Comparison of ENCODE assay signal across 8 cellular contexts in genomic region chr5:179558912-179559279, GRCh38. TPM values are rescaled to one million over a fixed set of nuclear protein-coding genes. Genes with fewer than 3 reads are reported as not detected.
DNase-seq lines count a peak whose midpoint lies in the region; ATAC-seq, FAIRE-seq and TF ChIP-seq lines count a peak whose summit lies in the region.

No MANE protein-coding gene starts in this region.

- H4K20me1 ChIP-seq in keratinocyte (ENCODE audit: control insufficient read depth, extremely low read depth, insufficient read depth, low read length): no peaks in the 10 kb centered on the region

- dilution Hi-C loops in keratinocyte (cut with MboI; ENCODE audit: extremely low pct_ligation_motif_present, low sequenced_read_pairs): no loop called here

- no peak for ATAC-seq in stimulated activated memory B cell treated with anti-CD40 and anti-IgM and Interleukin-4, amounts not matched to agents 10 μg/mL and 1 μg/mL and 100 μg/mL, for 72 hours
- no peak for ATAC-seq in GM18858 (IDR thresholded peaks at IDR 0.05; ENCODE audit: unreplicated experiment)

- peak overlapping the region; percentile 91 for H3K4me2 ChIP-seq in keratinocyte (ENCODE audit: control insufficient read depth, extremely low read depth, insufficient read depth, low read depth, low read length)

- CTCF ChIA-PET in MCF 10A (lab: Yijun Ruan, JAX): interaction anchor here (0.5 to 1.0 kb wide), 3 partner anchors 51 to 1354 kb away, joined by 3 to 5 read pairs (median 3); partner anchors contain the start of gene HNRNPAB

- no peaks in the 10 kb centered on the region for H3K27me3 Mint-ChIP-seq in MCF 10A (ENCODE audit: insufficient read depth, unreplicated experiment)
- H3K27me3 Mint-ChIP-seq in stimulated activated memory B cell treated with anti-CD40 and anti-IgM and Interleukin-4, amounts not matched to agents 10 μg/mL and 1 μg/mL and 100 μg/mL, for 72 hours: no peaks in the 10 kb centered on the region

- no peaks in the 10 kb centered on the region for H3K9me3 Mint-ChIP-seq in MCF 10A (ENCODE audit: unreplicated experiment)
- H3K9me3 Mint-ChIP-seq in stimulated activated memory B cell treated with anti-CD40 and anti-IgM and Interleukin-4, amounts not matched to agents 10 μg/mL and 1 μg/mL and 100 μg/mL, for 72 hours: no peaks in the 10 kb centered on the region

- H3K27ac Mint-ChIP-seq in MCF 10A (ENCODE audit: low read depth, unreplicated experiment): peak overlapping the region; percentile 98
- H3K27ac Mint-ChIP-seq in stimulated activated memory B cell treated with anti-CD40 and anti-IgM and Interleukin-4, amounts not matched to agents 10 μg/mL and 1 μg/mL and 100 μg/mL, for 72 hours: peak overlapping the region; percentile 94

- peaks cover 24% of the 10 kb centered on the region for H3K4me1 Mint-ChIP-seq in MCF 10A (ENCODE audit: insufficient read depth, unreplicated experiment)
- peaks cover 22% of the 10 kb centered on the region for H3K4me1 Mint-ChIP-seq in stimulated activated memory B cell treated with anti-CD40 and anti-IgM and Interleukin-4, amounts not matched to agents 10 μg/mL and 1 μg/mL and 100 μg/mL, for 72 hours

- TF ChIP-seq CTCF in MCF 10A (IDR thresholded peaks at IDR 0.05; ENCODE audit: unreplicated experiment): no peak
- no peak for TF ChIP-seq CTCF in keratinocyte (optimal IDR thresholded peaks at IDR 0.05 in 1 of 3, IDR thresholded peaks at IDR 0.05 in 1 of 3, conservative IDR thresholded peaks at IDR 0.05 in 1 of 3; ENCODE audit: extremely low read depth in 1 of 3, insufficient read depth in 2 of 3, low read length in 3 of 3)

- H2AFZ ChIP-seq in keratinocyte (ENCODE audit: control insufficient read depth, low read length): peak overlapping the region; percentile 89

- POLR2A ChIA-PET in MCF 10A (lab: Yijun Ruan, JAX): interaction anchor here (0.5 to 4.3 kb wide), 42 partner anchors 8 to 1412 kb away, joined by 3 to 72 read pairs (median 5); partner anchors contain the start of genes CLK4, HNRNPH1, MAML1 and RUFY1

- H3K36me3 ChIP-seq in keratinocyte (ENCODE audit: control insufficient read depth in 2 of 2, extremely low read depth in 1 of 2, insufficient read depth in 2 of 2, low read length in 2 of 2): peaks cover 3 to 11% of the 10 kb centered on the region in 2 experiments

- BruUV-seq in MCF 10A (replicated peaks; lab: Mats Ljungman, UMichigan): TSS peak; percentile 94

- H3K9me1 ChIP-seq in keratinocyte (ENCODE audit: control insufficient read depth, extremely low read depth, insufficient read depth, low read length): no peaks in the 10 kb centered on the region

- peak overlapping the region; percentile 98 for H3K4me3 Mint-ChIP-seq in MCF 10A (ENCODE audit: unreplicated experiment)
- H3K4me3 Mint-ChIP-seq in stimulated activated memory B cell treated with anti-CD40 and anti-IgM and Interleukin-4, amounts not matched to agents 10 μg/mL and 1 μg/mL and 100 μg/mL, for 72 hours: peak overlapping the region; percentile 93

- H3K27ac ChIP-seq in keratinocyte (ENCODE audit: control insufficient read depth, insufficient read depth, low read length): peak overlapping the region; percentile 91

- no peaks in the 10 kb centered on the region for H3K27me3 ChIP-seq in keratinocyte (ENCODE audit: control insufficient read depth, extremely low read depth, insufficient read depth, low read length)

- peaks cover 32% of the 10 kb centered on the region for H3K79me2 ChIP-seq in keratinocyte (ENCODE audit: control insufficient read depth, insufficient read depth, low read length)

- intact Hi-C loops in MCF 10A (cut with micrococcal nuclease): loop anchor here (1.0 to 10.0 kb wide), 3 partner anchors 63 to 934 kb away; partner anchors contain the start of gene CLK4

- peak; percentile 11 for DNase-seq in stimulated activated CD4-positive, alpha-beta T cell treated with anti-CD3 and anti-CD28 coated beads, Interleukin-4, amount 100 ng/mL, for 24 hours
- DNase-seq in stimulated activated CD4-positive, alpha-beta T cell treated with anti-CD3 and anti-CD28 coated beads, Interleukin-4, amount 100 ng/mL, for 1 hour: no peak
- DNase-seq in NCI-H510A (lab: John Stamatoyannopoulos, UW) (peak; percentile 41), MCF 10A (ENCODE audit: unreplicated experiment) (peak; percentile 66), keratinocyte (ENCODE audit: low read depth, low spot score) (no peak), ACHN (no peak)

- peaks cover 67% of the 10 kb centered on the region for H3K36me3 Mint-ChIP-seq in MCF 10A (ENCODE audit: insufficient read depth, unreplicated experiment)
- peaks cover 17% of the 10 kb centered on the region for H3K36me3 Mint-ChIP-seq in stimulated activated memory B cell treated with anti-CD40 and anti-IgM and Interleukin-4, amounts not matched to agents 10 μg/mL and 1 μg/mL and 100 μg/mL, for 72 hours

- H3K9me3 ChIP-seq in keratinocyte (ENCODE audit: control insufficient read depth, low read depth, low read length): no peaks in the 10 kb centered on the region

- in situ Hi-C loops in ACHN (cut with HindIII; ENCODE audit: low pct_ligation_motif_present, low pct_unique_long_range_greater_than_20kb, low sequenced_read_pairs): no loop called here

- H3K4me3 ChIP-seq in keratinocyte (ENCODE audit: control insufficient read depth in 2 of 3, extremely low read depth in 1 of 3, insufficient read depth in 2 of 3, low read depth in 1 of 3, low read length in 3 of 3): peak overlapping the region; percentile 60 to 87 (median 77)

- H3K9ac ChIP-seq in keratinocyte (ENCODE audit: control insufficient read depth, extremely low read depth, insufficient read depth, low read length): peak overlapping the region; percentile 78

- FAIRE-seq in keratinocyte (lab: Jason Lieb, UNC): no peak

- peaks cover 8% of the 10 kb centered on the region for H3K4me1 ChIP-seq in keratinocyte (ENCODE audit: control insufficient read depth, extremely low read depth, insufficient read depth, low read length)

RNA-seq across cellular contexts. Expression of gene RUFY1, which starts 8.5 kb away (rescaled TPM):
- total RNA-seq in MCF 10A (2022): 64.7 and 77.0 TPM in 2 replicates
- 21.4 to 25.2 TPM (median 21.9 TPM) in 3 replicates for polyA plus RNA-seq in keratinocyte
- 73.5 TPM for polyA plus RNA-seq in keratinocyte (2011; ENCODE audit: low read depth)
- 21.0 and 22.1 TPM in 2 replicates for polyA plus RNA-seq in keratinocyte (2011; cell fraction: cytosol; rRNA removed)
- 29.8 and 31.0 TPM in 2 replicates for polyA plus RNA-seq in keratinocyte (2011; cell fraction: nucleus; rRNA removed)
- polyA plus RNA-seq in keratinocyte (2012; ENCODE audit: low replicate concordance): 23.4 and 25.0 TPM in 2 replicates
- polyA minus RNA-seq in keratinocyte: 15.7 to 21.4 TPM (median 17.0 TPM) in 3 replicates
- polyA minus RNA-seq in keratinocyte (2011; cell fraction: cytosol; rRNA and poly(A)+ RNA removed): 20.9 TPM
- polyA minus RNA-seq in keratinocyte (2011; cell fraction: nucleus; rRNA and poly(A)+ RNA removed): 20.5 and 21.5 TPM in 2 replicates

Comparison
In these comparisons a context has a peak if more than half of its experiments do, and no peak if none do; other contexts are left out.
1. DNase-seq: peak in stimulated activated CD4-positive, alpha-beta T cell treated with anti-CD3 and anti-CD28 coated beads, Interleukin-4, amount 100 ng/mL, for 24 hours (single experiment), NCI-H510A (single experiment) and MCF 10A (single experiment); none in stimulated activated CD4-positive, alpha-beta T cell treated with anti-CD3 and anti-CD28 coated beads, Interleukin-4, amount 100 ng/mL, for 1 hour (single experiment), keratinocyte (single experiment) and ACHN (single experiment).